8 cellular contexts compared by ENCODE assay signal in genomic region chr7:12570529-12571461, GRCh38. TPM values are rescaled to one million over a fixed set of nuclear protein-coding genes. Genes with fewer than 3 reads are reported as not detected.
A peak's percentile ranks its signal among the peaks of the same experiment; 100 is the strongest.
DNase-seq lines count a peak whose midpoint lies in the region; ATAC-seq, FAIRE-seq and TF ChIP-seq lines count a peak whose summit lies in the region.

Gene SCIN, plus strand, starts transcription at chr7:12570720. Its CDS starts 67 bp downstream, at chr7:12570787.

- no peaks in the 10 kb centered on the region for H3K79me2 ChIP-seq in MM.1S (ENCODE audit: low read length)

- no peaks in the 10 kb centered on the region for H3K9me3 Mint-ChIP-seq in activated CD8-positive, alpha-beta T cell treated with anti-CD3 and anti-CD28 coated beads, Interleukin-2, amount 10 ng/mL, durations not matched to agents 7 days and 5 days (ENCODE audit: insufficient read depth)
- H3K9me3 Mint-ChIP-seq in nephron, result no peaks in the 10 kb centered on the region

- peaks cover 28% of the 10 kb centered on the region for H3K4me1 Mint-ChIP-seq in activated CD8-positive, alpha-beta T cell treated with anti-CD3 and anti-CD28 coated beads, Interleukin-2, amount 10 ng/mL, durations not matched to agents 7 days and 5 days (ENCODE audit: low read depth)
- H3K4me1 Mint-ChIP-seq in nephron, result peaks cover 11% of the 10 kb centered on the region

- H3K27ac ChIP-seq in MM.1S (ENCODE audit: low read length) (peak within 1 kb of the TSS; percentile 45; the same call in 1 of the 2 replicates), uterus (no peak within 1 kb of the TSS)

- TF ChIP-seq CTCF in MM.1S (IDR thresholded peaks at IDR 0.05; ENCODE audit: low read length) (no peak), fibroblast of pulmonary artery (IDR thresholded peaks at IDR 0.05; ENCODE audit: low read length, missing control alignments) (no peak), nephron (IDR thresholded peaks at IDR 0.05; ENCODE audit: unreplicated experiment in 3 of 3) (no peak), uterus (IDR thresholded peaks at IDR 0.05) (no peak)

- H3K27me3 Mint-ChIP-seq in activated CD8-positive, alpha-beta T cell treated with anti-CD3 and anti-CD28 coated beads, Interleukin-2, amount 10 ng/mL, durations not matched to agents 7 days and 5 days (ENCODE audit: low read depth), result peaks cover 46% of the 10 kb centered on the region
- H3K27me3 Mint-ChIP-seq in nephron (ENCODE audit: low read depth), result peaks cover 63% of the 10 kb centered on the region

- H3K9me3 ChIP-seq in MM.1S (replicated peaks; ENCODE audit: insufficient read depth, low read length), result no peaks in the 10 kb centered on the region
- H3K9me3 ChIP-seq in uterus, result no peaks in the 10 kb centered on the region

- H3K27ac Mint-ChIP-seq in activated CD8-positive, alpha-beta T cell treated with anti-CD3 and anti-CD28 coated beads, Interleukin-2, amount 10 ng/mL, durations not matched to agents 7 days and 5 days, result no peak within 1 kb of the TSS
- peak within 1 kb of the TSS; percentile 46 to 79 (median 78) for H3K27ac Mint-ChIP-seq in nephron

- TF ChIP-seq POLR2A in GM12892 (IDR thresholded peaks at IDR 0.05; ENCODE audit: low read depth, low read length) (no peak), uterus (IDR thresholded peaks at IDR 0.05) (no peak)

- peak; percentile 79 for ATAC-seq in activated CD8-positive, alpha-beta T cell treated with anti-CD3 and anti-CD28 coated beads, Interleukin-2, amount 10 ng/mL, durations not matched to agents 7 days and 5 days

- H3K4me3 ChIP-seq in MM.1S (ENCODE audit: low read length), result peak within 1 kb of the TSS; percentile 58
- peak within 1 kb of the TSS; percentile 41 for H3K4me3 ChIP-seq in fibroblast of pulmonary artery (replicated peaks; ENCODE audit: low read depth, low read length)
- H3K4me3 ChIP-seq in uterus, result peak within 1 kb of the TSS; percentile 23 to 31

- peak within 1 kb of the TSS; percentile 17; the same call in 1 of the 2 replicates for H3K9ac ChIP-seq in MM.1S (ENCODE audit: low read length)

- H3K36me3 Mint-ChIP-seq in activated CD8-positive, alpha-beta T cell treated with anti-CD3 and anti-CD28 coated beads, Interleukin-2, amount 10 ng/mL, durations not matched to agents 7 days and 5 days (ENCODE audit: low read depth), result no peaks in the 10 kb centered on the region
- H3K36me3 Mint-ChIP-seq in nephron (ENCODE audit: low read depth), result no peaks in the 10 kb centered on the region

- H3K36me3 ChIP-seq in MM.1S (replicated peaks; ENCODE audit: insufficient read depth, low read length), result no peaks in the 10 kb centered on the region
- no peaks in the 10 kb centered on the region for H3K36me3 ChIP-seq in uterus

- H3K4me2 ChIP-seq in MM.1S (ENCODE audit: low read depth, low read length), result peak within 1 kb of the TSS; percentile 90

- peaks cover 24% of the 10 kb centered on the region for H3F3A ChIP-seq in MM.1S (ENCODE audit: insufficient read depth, low read length)

- DNase-seq in 8988T (peak; percentile 20), GM12892 (ENCODE audit: insufficient read length) (peak; percentile 16), MM.1S (peak; percentile 36), fibroblast of pulmonary artery (ENCODE audit: low read depth) (peak; percentile 10), uterus (no peak), AML-193 (lab: John Stamatoyannopoulos, UW) (no peak)
- DNase-seq in activated CD8-positive, alpha-beta T cell treated with anti-CD3 and anti-CD28 coated beads, Interleukin-2, amount 10 ng/mL, durations not matched to agents 7 days and 5 days, result peak; percentile 42

- no peaks in the 10 kb centered on the region for H3K9me2 ChIP-seq in MM.1S (replicated peaks; ENCODE audit: insufficient read depth, low read length)

- POLR2A ChIA-PET in activated CD8-positive, alpha-beta T cell treated with anti-CD3 and anti-CD28 coated beads, Interleukin-2, amount 10 ng/mL, durations not matched to agents 7 days and 5 days (lab: Charles Lee), result no interaction called here

- FAIRE-seq in GM12892 (lab: Jason Lieb, UNC), result peak; percentile 74

- H2AFZ ChIP-seq in MM.1S (ENCODE audit: low read length), result peak within 1 kb of the TSS; percentile 49

- intact Hi-C loops in uterus (cut with DNase I; ENCODE audit: low total_unique reads), result no loop called here

- H3K4me1 ChIP-seq in MM.1S (ENCODE audit: low read length), result peaks cover 27% of the 10 kb centered on the region
- H3K4me1 ChIP-seq in uterus, result peaks cover 0 to 11% of the 10 kb centered on the region in 2 donors

- peak within 1 kb of the TSS; percentile 64 for H3K4me3 Mint-ChIP-seq in activated CD8-positive, alpha-beta T cell treated with anti-CD3 and anti-CD28 coated beads, Interleukin-2, amount 10 ng/mL, durations not matched to agents 7 days and 5 days
- peak within 1 kb of the TSS; percentile 85 to 86 (median 86) for H3K4me3 Mint-ChIP-seq in nephron

- no peaks in the 10 kb centered on the region for H3K27me3 ChIP-seq in MM.1S (replicated peaks; ENCODE audit: insufficient read depth, low read length)
- H3K27me3 ChIP-seq in uterus, result no peaks in the 10 kb centered on the region

- H4K20me1 ChIP-seq in MM.1S (ENCODE audit: insufficient read depth, low read length), result no peaks in the 10 kb centered on the region

- CTCF ChIA-PET in activated CD8-positive, alpha-beta T cell treated with anti-CD3 and anti-CD28 coated beads, Interleukin-2, amount 10 ng/mL, durations not matched to agents 7 days and 5 days (lab: Charles Lee), result interaction anchor here (0.6 kb wide), 1 partner anchor 8 kb away, joined by 4 read pairs; no protein-coding TSS in a partner anchor

RNA-seq across cellular contexts. Expression of gene SCIN, which starts in this region (rescaled TPM):
- 0.30 TPM for polyA plus RNA-seq in GM12892 (2012; ENCODE audit: missing spikeins)
- total RNA-seq in activated CD8-positive, alpha-beta T cell treated with anti-CD3 and anti-CD28 coated beads, Interleukin-2, amount 10 ng/mL, durations not matched to agents 7 days and 5 days, result under 1 TPM in 1 of 2 experiments, not detected in 1; 0.39 TPM
- 1 to 10 TPM in 3 of 4 donors, under 1 TPM in 1; under 0.01 to 6.5 (median 2.4) TPM for total RNA-seq in uterus

Comparison
In these comparisons a context has a peak if more than half of its experiments do, and no peak if none do; other contexts are left out.
1. Peak in DNase-seq and ATAC-seq in activated CD8-positive, alpha-beta T cell treated with anti-CD3 and anti-CD28 coated beads, Interleukin-2, amount 10 ng/mL, durations not matched to agents 7 days and 5 days; RNA of the gene not detected or under 1 TPM.
2. DNase-seq: peak in 8988T (single experiment), GM12892 (single experiment), MM.1S (single experiment) and fibroblast of pulmonary artery (single experiment); none in uterus (0 of 2) and AML-193 (0 of 2).
3. Peak in every context shown above with its lines, with median percentiles within 50 percentile points of each other: H3K4me3 ChIP-seq.